Comparison of ENCODE assay signal across 9 cellular contexts in genomic region chr17:17792551-17793377, GRCh38. TPM values are rescaled to one million over a fixed set of nuclear protein-coding genes. Genes with fewer than 3 reads are reported as not detected.
DNase-seq lines count a peak whose midpoint lies in the region; ATAC-seq, FAIRE-seq and TF ChIP-seq lines count a peak whose summit lies in the region.
"Had no signal": no experiment of that assay in that cellular context is flagged by ENCODE, and none has a peak within 500 bp of the region (broad histone marks: within the 10 kb centered on the region; RNA-seq: fewer than 3 reads in every experiment).

No MANE protein-coding gene starts in this region.

- H3K4me1 Mint-ChIP-seq in activated CD8-positive, alpha-beta T cell treated with anti-CD3 and anti-CD28 coated beads for 36 hours (ENCODE audit: low read depth), result peaks cover 24% of the 10 kb centered on the region

- CTCF ChIA-PET in activated CD8-positive, alpha-beta T cell treated with anti-CD3 and anti-CD28 coated beads for 36 hours (lab: Charles Lee), result interaction anchor here (0.8 to 1.7 kb wide), 6 partner anchors 20 to 233 kb away, joined by 3 to 6 read pairs (median 3); no protein-coding TSS in a partner anchor

- WGBS in pancreas, 2 donors, result 58 to 61% methylated on average over 34 to 38 of the region's 38 CpGs

- FAIRE-seq in pancreas (lab: Jason Lieb, UNC), result no peak

- POLR2A ChIA-PET in activated CD8-positive, alpha-beta T cell treated with anti-CD3 and anti-CD28 coated beads for 36 hours (lab: Charles Lee), result interaction anchor here (0.7 to 2.6 kb wide), 5 partner anchors 9 to 111 kb away, joined by 3 to 8 read pairs (median 3); no protein-coding TSS in a partner anchor

- H3K4me3 ChIP-seq in fibroblast of mammary gland (ENCODE audit: control insufficient read depth, low read depth, low read length) (no peak overlapping the region), pancreas (no peak overlapping the region)

- H3K27ac ChIP-seq in pancreas, result peak overlapping the region in 1 of 4 donors; percentile 17
- H3K27ac ChIP-seq: neutrophil had no signal

- H3K4me1 ChIP-seq in pancreas, result no peaks in the 10 kb centered on the region

- H3K9me3 Mint-ChIP-seq in activated CD8-positive, alpha-beta T cell treated with anti-CD3 and anti-CD28 coated beads for 36 hours, result no peaks in the 10 kb centered on the region

- DNase-seq in Right ventricle myocardium inferior (ENCODE audit: missing footprints) (no peak), cardiac septum (ENCODE audit: low spot score) (no peak), fibroblast of mammary gland (ENCODE audit: low read depth) (peak; percentile 49), pancreas (peak in 2 of 6 donors; percentile 34 to 69), NCI-H2107 (lab: John Stamatoyannopoulos, UW) (no peak)
- peak; percentile 79 for DNase-seq in activated CD8-positive, alpha-beta T cell treated with anti-CD3 and anti-CD28 coated beads for 36 hours

- intact Hi-C loops in Right ventricle myocardium inferior (cut with DNase I), result no loop called here
- intact Hi-C loops in cardiac septum (cut with DNase I), result no loop called here
- intact Hi-C loops in activated CD8-positive, alpha-beta T cell treated with anti-CD3 and anti-CD28 coated beads for 36 hours (cut with micrococcal nuclease), result no loop called here
- intact Hi-C loops in pancreas (cut with DNase I), result loop anchor here in 1 of 3 donors (10.0 kb wide), 1 partner anchor 118 kb away; no protein-coding TSS in a partner anchor

- no peaks in the 10 kb centered on the region for H3K27me3 Mint-ChIP-seq in activated CD8-positive, alpha-beta T cell treated with anti-CD3 and anti-CD28 coated beads for 36 hours

- H3K36me3 ChIP-seq in pancreas, result peaks cover 0 to 30% (median 4%) of the 10 kb centered on the region in 3 donors

- H3K27me3 ChIP-seq in pancreas, result no peaks in the 10 kb centered on the region

- TF ChIP-seq CTCF in activated CD8-positive, alpha-beta T cell treated with anti-CD3 and anti-CD28 coated beads for 36 hours (IDR thresholded peaks at IDR 0.05), result no peak
- no peak for TF ChIP-seq CTCF in fibroblast of mammary gland (conservative IDR thresholded peaks at IDR 0.05; ENCODE audit: control insufficient read depth, insufficient read depth, low read depth, low read length)
- no peak for TF ChIP-seq CTCF in pancreas (IDR thresholded peaks at IDR 0.05)

- H3K27ac Mint-ChIP-seq in activated CD8-positive, alpha-beta T cell treated with anti-CD3 and anti-CD28 coated beads for 36 hours, result no peak overlapping the region

- peaks cover 9% of the 10 kb centered on the region for H3K36me3 Mint-ChIP-seq in activated CD8-positive, alpha-beta T cell treated with anti-CD3 and anti-CD28 coated beads for 36 hours (ENCODE audit: low read depth)

- peak; percentile 53 for ATAC-seq in Right ventricle myocardium inferior
- ATAC-seq in activated CD8-positive, alpha-beta T cell treated with anti-CD3 and anti-CD28 coated beads for 36 hours, result peak; percentile 92
- peak in 3 of 4 donors; percentile 55 to 68 (median 63) for ATAC-seq in pancreas
- no peak for ATAC-seq in HG03520 (IDR thresholded peaks at IDR 0.05; ENCODE audit: unreplicated experiment)
- no peak for ATAC-seq in GM18909 (IDR thresholded peaks at IDR 0.05; ENCODE audit: poor library complexity, unreplicated experiment)

- no peaks in the 10 kb centered on the region for H3K9me3 ChIP-seq in pancreas
- H3K9me3 ChIP-seq: neutrophil had no signal

- H3K4me3 Mint-ChIP-seq in activated CD8-positive, alpha-beta T cell treated with anti-CD3 and anti-CD28 coated beads for 36 hours, result no peak overlapping the region

RNA-seq across cellular contexts. Expression of gene SREBF1, which starts 44.0 kb away (rescaled TPM):
- total RNA-seq in Right ventricle myocardium inferior (18.9 TPM), cardiac septum (17.1 TPM), pancreas (10 to 100 TPM; 12.0 to 38.1 (median 24.3) TPM)
- total RNA-seq in activated CD8-positive, alpha-beta T cell treated with anti-CD3 and anti-CD28 coated beads for 36 hours, result 100 to 1,000 TPM; 103 to 116 TPM
- polyA plus RNA-seq in pancreas, result 10 to 100 TPM; 67.3 to 77.5 TPM

Comparison
In these comparisons a context has a peak if more than half of its experiments do, and no peak if none do; other contexts are left out.
1. ATAC-seq: peak in Right ventricle myocardium inferior (single experiment), activated CD8-positive, alpha-beta T cell treated with anti-CD3 and anti-CD28 coated beads for 36 hours (single experiment) and pancreas (3 of 4); none in HG03520 (single experiment) and GM18909 (single experiment).
2. DNase-seq: peak in activated CD8-positive, alpha-beta T cell treated with anti-CD3 and anti-CD28 coated beads for 36 hours (single experiment) and fibroblast of mammary gland (single experiment); none in Right ventricle myocardium inferior (single experiment), cardiac septum (single experiment) and NCI-H2107 (single experiment).